ENCODE assay signal across 1 cellular context in genomic region chr12:15206338-15206737, GRCh38.
TF ChIP-seq lines count a peak whose summit lies in the region.

No MANE protein-coding gene starts in this region.

TF ChIP-seq in GM23338, 12 proteins besides CTCF, POLR2A, EP300 and RAD21:
- no peak for TF ChIP-seq EZH2 (IDR thresholded peaks at IDR 0.05; ENCODE audit: low read depth, unreplicated experiment)
- no peak for TF ChIP-seq STAT1 (IDR thresholded peaks at IDR 0.05; ENCODE audit: unreplicated experiment)
- peak; percentile 29; the same call in 1 of the 2 replicates for TF ChIP-seq NANOG (IDR thresholded peaks at IDR 0.05; ENCODE audit: borderline replicate concordance)
- TF ChIP-seq EZH2phosphoT487 (IDR thresholded peaks at IDR 0.05; ENCODE audit: unreplicated experiment) = no peak
- TF ChIP-seq JUNB (IDR thresholded peaks at IDR 0.05; ENCODE audit: unreplicated experiment) = no peak
- no peak for TF ChIP-seq ETS1 (IDR thresholded peaks at IDR 0.05)
TF ChIP-seq in GM23338: peak in this region for 1.
